9 cellular contexts compared by ENCODE assay signal in the genomic region with DNA sequence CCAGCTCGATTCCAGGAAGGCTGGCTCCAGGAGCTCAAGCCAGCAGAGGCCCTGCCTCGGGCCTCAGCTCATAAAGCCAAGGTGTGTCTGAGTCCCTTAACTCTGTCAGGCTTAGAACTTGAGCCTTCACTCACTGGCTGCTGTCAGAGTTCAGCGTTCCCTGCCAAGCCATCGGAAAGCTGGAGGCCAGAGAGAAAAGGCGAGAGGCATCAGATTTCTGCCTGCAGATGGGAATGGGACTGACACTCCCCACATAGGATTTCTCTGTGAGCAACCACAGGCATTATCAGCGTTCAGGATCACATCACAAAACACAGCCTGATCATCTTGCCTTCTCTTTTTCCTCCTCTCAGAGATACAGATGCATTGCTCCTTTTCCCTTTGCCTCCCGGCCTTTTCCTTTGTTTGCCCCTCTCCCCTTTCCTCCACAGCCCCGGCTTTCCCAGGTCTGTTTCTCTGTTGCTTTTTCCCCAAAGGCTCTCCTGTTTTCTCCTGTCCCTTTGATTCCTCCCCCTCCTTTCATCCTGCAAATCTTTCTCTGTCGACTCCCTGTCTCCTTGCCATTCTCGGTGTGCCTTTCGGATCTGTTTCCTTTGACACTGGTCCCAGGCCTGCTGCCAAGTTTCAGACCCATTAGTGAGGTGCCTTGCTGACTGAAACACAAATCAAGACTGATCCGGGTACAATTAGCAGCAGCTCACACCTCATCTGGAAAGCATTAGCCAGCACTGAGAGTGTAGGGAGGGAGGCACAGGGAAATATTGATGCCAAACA. TPM values are rescaled to one million over a fixed set of nuclear protein-coding genes. Genes with fewer than 3 reads are reported as not detected.
DNase-seq lines count a peak whose midpoint lies in the region; TF ChIP-seq lines count a peak whose summit lies in the region.
"Had no signal": no experiment of that assay in that cellular context is flagged by ENCODE, and none has a peak within 500 bp of the region (broad histone marks: within the 10 kb centered on the region; RNA-seq: fewer than 3 reads in every experiment).

No MANE protein-coding gene starts in this region.

- no peaks in the 10 kb centered on the region for H3K9me3 ChIP-seq in muscle layer of colon (ENCODE audit: low read length)

- no peaks in the 10 kb centered on the region for H3K36me3 ChIP-seq in ACC112 (ENCODE audit: insufficient read depth, low read length)
- H3K36me3 ChIP-seq in muscle layer of colon (ENCODE audit: insufficient read depth, low read length), result no peaks in the 10 kb centered on the region

- no peaks in the 10 kb centered on the region for H3K27me3 ChIP-seq in ACC112 (ENCODE audit: insufficient read depth, low read length)
- H3K27me3 ChIP-seq in dorsolateral prefrontal cortex, result no peaks in the 10 kb centered on the region
- no peaks in the 10 kb centered on the region for H3K27me3 ChIP-seq in muscle layer of colon (ENCODE audit: control insufficient read depth in 1 of 2, insufficient read depth in 2 of 2, low read length in 2 of 2)

- H3K9ac ChIP-seq in muscle layer of colon (ENCODE audit: low read length), result peak overlapping the region; percentile 45

- H3K27ac ChIP-seq in ACC112 (ENCODE audit: low read depth, low read length), result no peak overlapping the region
- H3K27ac ChIP-seq in dorsolateral prefrontal cortex, result peak overlapping the region in 13 of 59 donors; percentile 3 to 63 (median 33)
- peak overlapping the region; percentile 70 for H3K27ac ChIP-seq in muscle layer of colon (ENCODE audit: low read depth, low read length)

- intact Hi-C loops in dorsolateral prefrontal cortex (cut with DNase I) (no loop called here), posterior vena cava (cut with DNase I) (no loop called here)

- peak; percentile 76 for DNase-seq in NCI-H1436 treated with DMSO at 0.1 percent for 48 hours (lab: John Stamatoyannopoulos, UW)
- DNase-seq in dorsolateral prefrontal cortex, result peak in 6 of 10 donors; percentile 11 to 54 (median 40)
- DNase-seq in SW 1271 (lab: John Stamatoyannopoulos, UW), result no peak
- no peak for DNase-seq in activated effector memory CD4-positive, alpha-beta T cell treated with Interleukin-2 at 50 U/mL for 16 hours
- no peak for DNase-seq in OCI-M2 (lab: John Stamatoyannopoulos, UW; ENCODE audit: unreplicated experiment)
- no peak for DNase-seq in posterior vena cava (ENCODE audit: low spot score)
- DNase-seq: CD4-positive, alpha-beta T cell had no signal

- H2AFZ ChIP-seq in ACC112 (ENCODE audit: low read length, unreplicated experiment), result peak overlapping the region; percentile 64

- H3K4me3 ChIP-seq in ACC112 (ENCODE audit: low read depth, low read length) (no peak overlapping the region), dorsolateral prefrontal cortex (no peak overlapping the region), muscle layer of colon (ENCODE audit: low read depth in 1 of 2, low read length in 2 of 2) (peak overlapping the region in 1 of 2 donors; percentile 3)

- H3K4me1 ChIP-seq in ACC112 (ENCODE audit: control insufficient read depth, insufficient read depth, low read length, unreplicated experiment) (no peaks in the 10 kb centered on the region), muscle layer of colon (ENCODE audit: insufficient read depth, low read length) (peaks cover 42% of the 10 kb centered on the region)

- no peaks in the 10 kb centered on the region for H3K79me2 ChIP-seq in ACC112 (ENCODE audit: control insufficient read depth, insufficient read depth, low read length, unreplicated experiment)

- no peak for TF ChIP-seq CTCF in dorsolateral prefrontal cortex (IDR thresholded peaks at IDR 0.05 in 54 of 56, conservative IDR thresholded peaks at IDR 0.05 in 2 of 56; ENCODE audit: low read depth in 1 of 56, partially characterized antibody in 56 of 56)

RNA-seq across cellular contexts. Expression of gene BOC, which starts 44.5 kb away (rescaled TPM):
- total RNA-seq in dorsolateral prefrontal cortex (10 to 100 TPM; 11.2 to 84.9 (median 23.6) TPM), posterior vena cava (10 to 100 TPM; 51.6 to 86.8 TPM)
- total RNA-seq: CD4-positive, alpha-beta T cell had no signal

Comparison
In these comparisons a context has a peak if more than half of its experiments do, and no peak if none do; other contexts are left out.
1. DNase-seq: peak in NCI-H1436 treated with DMSO at 0.1 percent for 48 hours (single experiment) and dorsolateral prefrontal cortex (6 of 10); none in SW 1271 (0 of 2), activated effector memory CD4-positive, alpha-beta T cell treated with Interleukin-2 at 50 U/mL for 16 hours (single experiment), OCI-M2 (single experiment) and posterior vena cava (single experiment).